ENCODE assay signal across 1 cellular context in the genomic region with DNA sequence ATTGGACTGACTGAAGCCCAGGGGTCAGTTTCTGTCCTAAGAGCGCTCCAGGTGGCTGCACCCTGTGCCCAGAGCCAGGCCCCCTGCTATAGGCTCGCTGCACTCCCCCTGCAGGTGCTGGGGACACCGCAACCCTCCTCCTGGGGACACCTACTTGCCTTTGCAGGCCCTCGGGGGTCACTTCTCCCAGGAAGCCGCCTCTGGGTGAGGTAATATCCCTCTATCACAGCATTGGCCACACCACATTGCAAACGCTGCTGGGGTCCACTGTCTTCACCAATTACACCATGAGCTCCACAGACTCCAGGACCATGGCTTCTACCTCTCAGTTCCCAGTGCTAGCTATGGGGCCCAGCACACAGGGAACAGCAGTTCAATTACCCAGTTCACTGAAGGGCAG.
TF ChIP-seq lines count a peak whose summit lies in the region.

No MANE protein-coding gene starts in this region.

TF ChIP-seq in endothelial cell of umbilical vein, 7 proteins besides CTCF, POLR2A, EP300 and RAD21:
- TF ChIP-seq, protein P1, sequence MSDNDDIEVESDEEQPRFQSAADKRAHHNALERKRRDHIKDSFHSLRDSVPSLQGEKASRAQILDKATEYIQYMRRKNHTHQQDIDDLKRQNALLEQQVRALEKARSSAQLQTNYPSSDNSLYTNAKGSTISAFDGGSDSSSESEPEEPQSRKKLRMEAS (IDR thresholded peaks at IDR 0.05; ENCODE audit: insufficient read depth, insufficient read length), result no peak
- TF ChIP-seq FOS (IDR thresholded peaks at IDR 0.05; ENCODE audit: borderline replicate concordance, insufficient read depth, low read length), result no peak
- TF ChIP-seq JUN (IDR thresholded peaks at IDR 0.05; ENCODE audit: borderline replicate concordance, insufficient read depth, insufficient read length, low read depth), result no peak
- no peak for TF ChIP-seq MYC (IDR thresholded peaks at IDR 0.05; ENCODE audit: low read depth, low read length)
- TF ChIP-seq GATA2 (IDR thresholded peaks at IDR 0.05; ENCODE audit: insufficient read depth, insufficient read length, low read depth, low read length), result no peak
- TF ChIP-seq EZH2 (IDR thresholded peaks at IDR 0.05; ENCODE audit: borderline replicate concordance, low read depth, low read length, severe bottlenecking), result no peak
- no peak for TF ChIP-seq POLR2AphosphoS5 (IDR thresholded peaks at IDR 0.05; ENCODE audit: insufficient read depth, low read depth, low read length)
